Comparison of ENCODE assay signal across 8 cellular contexts in genomic region chr12:49057888-49058287, GRCh38. TPM values are rescaled to one million over a fixed set of nuclear protein-coding genes. Genes with fewer than 3 reads are reported as not detected.
DNase-seq lines count a peak whose midpoint lies in the region; ATAC-seq and TF ChIP-seq lines count a peak whose summit lies in the region.

No MANE protein-coding gene starts in this region.

- H3K4me3 ChIP-seq in Jurkat, Clone E6-1 (ENCODE audit: low read length), result peak overlapping the region; percentile 88
- H3K4me3 ChIP-seq in astrocyte of the spinal cord (ENCODE audit: low read depth, low read length), result peak overlapping the region; percentile 95

- DNase-seq in AML-193 (lab: John Stamatoyannopoulos, UW), result peak; percentile 17 to 30
- no peak for DNase-seq in Jurkat, Clone E6-1 (ENCODE audit: low read depth, low spot score)
- DNase-seq in astrocyte of the spinal cord (ENCODE audit: low read depth, low spot score), result no peak
- DNase-seq in mesothelial cell of epicardium (ENCODE audit: low spot score in 2 of 2, unreplicated experiment in 2 of 2), result no peak
- no peak for DNase-seq in cerebellar cortex (ENCODE audit: low spot score)
- DNase-seq in GM10266 (ENCODE audit: extremely low spot score), result no peak
- no peak for DNase-seq in ureter (ENCODE audit: low spot score)

- in situ Hi-C loops in astrocyte of the spinal cord (cut with HindIII; ENCODE audit: low sequenced_read_pairs), result no loop called here

- H3K27me3 Mint-ChIP-seq in mesothelial cell of epicardium (ENCODE audit: low read depth), result no peaks in the 10 kb centered on the region

- H3K36me3 Mint-ChIP-seq in mesothelial cell of epicardium, result peaks cover 11% of the 10 kb centered on the region

- H3K27ac Mint-ChIP-seq in mesothelial cell of epicardium, result peak overlapping the region; percentile 95

- H3K4me1 Mint-ChIP-seq in mesothelial cell of epicardium, result peaks cover 45% of the 10 kb centered on the region

- H3K4me3 Mint-ChIP-seq in mesothelial cell of epicardium, result peak overlapping the region; percentile 96

- no peak for ATAC-seq in GM18873 (IDR thresholded peaks at IDR 0.05; ENCODE audit: low FRiP score, unreplicated experiment)

- no peaks in the 10 kb centered on the region for H3K9me3 Mint-ChIP-seq in mesothelial cell of epicardium

- TF ChIP-seq CTCF in astrocyte of the spinal cord (IDR thresholded peaks at IDR 0.05; ENCODE audit: low read depth, low read length) (no peak), mesothelial cell of epicardium (IDR thresholded peaks at IDR 0.05; ENCODE audit: unreplicated experiment) (no peak), GM10266 (IDR thresholded peaks at IDR 0.05; ENCODE audit: control insufficient read depth, insufficient read depth, low read depth, missing control alignments) (no peak)

RNA-seq across cellular contexts. Expression of gene KMT2D, which starts 2.7 kb away (rescaled TPM):
- polyA plus RNA-seq in Jurkat, Clone E6-1 (2012; ENCODE audit: insufficient read depth, insufficient read length), result 60.8 TPM
- 125 to 137 TPM (median 136 TPM) in 3 replicates for total RNA-seq in mesothelial cell of epicardium
- 115 TPM for total RNA-seq in ureter

RNA-seq across cellular contexts. Expression of gene RHEBL1, which starts 11.9 kb away (rescaled TPM):
- polyA plus RNA-seq in Jurkat, Clone E6-1 (2012; ENCODE audit: insufficient read depth, insufficient read length), result 12.9 TPM
- 0.43 to 0.60 TPM (median 0.53 TPM) in 3 replicates for total RNA-seq in mesothelial cell of epicardium
- not detected for total RNA-seq in ureter

RNA-seq across cellular contexts. Expression of gene DHH, which starts 36.7 kb away (rescaled TPM):
- polyA plus RNA-seq in Jurkat, Clone E6-1 (2012; ENCODE audit: insufficient read depth, insufficient read length), result not detected
- total RNA-seq in mesothelial cell of epicardium, result 0.38 to 0.63 TPM (median 0.49 TPM) in 3 replicates
- total RNA-seq in ureter, result 0.70 TPM

RNA-seq across cellular contexts. Expression of gene PRKAG1, which starts 39.3 kb away (rescaled TPM):
- polyA plus RNA-seq in Jurkat, Clone E6-1 (2012; ENCODE audit: insufficient read depth, insufficient read length), result 69.8 TPM
- total RNA-seq in mesothelial cell of epicardium (58.7 to 61.8 TPM (median 59.4 TPM) in 3 replicates), ureter (72.6 TPM)

RNA-seq across cellular contexts. Expression of gene LMBR1L, which starts 52.8 kb away (rescaled TPM):
- 71.3 TPM for polyA plus RNA-seq in Jurkat, Clone E6-1 (2012; ENCODE audit: insufficient read depth, insufficient read length)
- 142 to 160 TPM (median 149 TPM) in 3 replicates for total RNA-seq in mesothelial cell of epicardium
- total RNA-seq in ureter, result 85.7 TPM

Comparison
In these comparisons a context has a peak if more than half of its experiments do, and no peak if none do; other contexts are left out.
1. DNase-seq: peak in AML-193 (2 of 2); none in Jurkat, Clone E6-1 (single experiment), astrocyte of the spinal cord (single experiment), mesothelial cell of epicardium (0 of 2), cerebellar cortex (single experiment), GM10266 (single experiment) and ureter (single experiment).